ENCODE assay signal across 10 cellular contexts in the genomic region with DNA sequence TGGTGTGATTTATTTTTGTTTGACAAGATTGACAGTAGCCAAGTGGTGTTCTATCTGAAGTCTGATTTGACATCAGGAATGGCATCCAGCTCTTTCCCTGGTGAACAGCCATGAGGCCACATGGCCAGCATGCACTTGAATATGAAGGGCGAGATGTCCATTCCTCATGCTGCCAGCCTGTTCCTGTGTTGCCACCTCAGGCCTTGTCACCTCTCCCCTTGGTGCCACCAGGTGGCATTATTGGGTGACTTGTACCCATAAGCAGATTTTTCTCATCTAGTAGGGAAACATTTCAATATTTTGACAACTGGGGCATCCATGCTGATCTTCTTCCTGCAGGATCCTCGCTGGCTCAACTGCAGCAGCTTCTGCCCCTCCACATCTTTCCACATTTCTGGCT.
A peak's percentile ranks its signal among the peaks of the same experiment; 100 is the strongest.
DNase-seq lines count a peak whose midpoint lies in the region; ATAC-seq and FAIRE-seq lines count a peak whose summit lies in the region.
"Had no signal": no experiment of that assay in that cellular context is flagged by ENCODE, and none has a peak within 500 bp of the region (broad histone marks: within the 10 kb centered on the region; RNA-seq: fewer than 3 reads in every experiment).

No MANE protein-coding gene starts in this region.

- H3K4me3 Mint-ChIP-seq in CD4-positive, CD25-positive, alpha-beta regulatory T cell: no peak overlapping the region
- H3K4me3 Mint-ChIP-seq in T-cell (no peak overlapping the region), immature natural killer cell (no peak overlapping the region)
- H3K4me3 Mint-ChIP-seq: activated naive CD8-positive, alpha-beta T cell treated with anti-CD3 and anti-CD28 coated beads, Interleukin-2, amount 10 ng/mL, durations not matched to agents 7 days and 5 days; nephron progenitor cell had no signal

- no peak overlapping the region for H3K27ac ChIP-seq in CD4-positive, CD25-positive, alpha-beta regulatory T cell (ENCODE audit: insufficient read depth, low read length, poor library complexity, severe bottlenecking)

- H3K27ac Mint-ChIP-seq in CD4-positive, CD25-positive, alpha-beta regulatory T cell: no peak overlapping the region
- H3K27ac Mint-ChIP-seq in T-cell (no peak overlapping the region), immature natural killer cell (no peak overlapping the region)
- H3K27ac Mint-ChIP-seq: activated naive CD8-positive, alpha-beta T cell treated with anti-CD3 and anti-CD28 coated beads, Interleukin-2, amount 10 ng/mL, durations not matched to agents 7 days and 5 days; nephron progenitor cell had no signal

- H3K27me3 Mint-ChIP-seq in CD4-positive, CD25-positive, alpha-beta regulatory T cell: peaks cover 8% of the 10 kb centered on the region
- H3K27me3 Mint-ChIP-seq in T-cell (peaks cover under 1 to 2% of the 10 kb centered on the region in 2 donors), immature natural killer cell (ENCODE audit: low read depth in 3 of 3) (peaks cover 0 to 5% (median 0%) of the 10 kb centered on the region in 3 donors)

- no peaks in the 10 kb centered on the region for H3K36me3 Mint-ChIP-seq in CD4-positive, CD25-positive, alpha-beta regulatory T cell
- H3K36me3 Mint-ChIP-seq in T-cell (no peaks in the 10 kb centered on the region), immature natural killer cell (no peaks in the 10 kb centered on the region)
- H3K36me3 Mint-ChIP-seq: activated naive CD8-positive, alpha-beta T cell treated with anti-CD3 and anti-CD28 coated beads, Interleukin-2, amount 10 ng/mL, durations not matched to agents 7 days and 5 days had no signal

- peaks cover 2% of the 10 kb centered on the region for H3K27me3 ChIP-seq in CD4-positive, CD25-positive, alpha-beta regulatory T cell (ENCODE audit: control insufficient read depth, insufficient read depth, low read length)

- H3K4me1 ChIP-seq in CD4-positive, CD25-positive, alpha-beta regulatory T cell (ENCODE audit: control insufficient read depth, insufficient read depth, low read length, poor library complexity, severe bottlenecking): no peaks in the 10 kb centered on the region

- no peaks in the 10 kb centered on the region for H3K9me3 ChIP-seq in CD4-positive, CD25-positive, alpha-beta regulatory T cell (ENCODE audit: control insufficient read depth in 2 of 2, low read length in 2 of 2)

- DNase-seq in CD4-positive, CD25-positive, alpha-beta regulatory T cell: peak in 2 of 3 donors; percentile 33 to 48
- DNase-seq in HT-29 (ENCODE audit: low spot score) (peak; percentile 53), T-cell (peak in 18 of 34 experiments; percentile 15 to 50 (median 27)), immature natural killer cell (peak; percentile 35 to 48 (median 47)), RCC 7860 (ENCODE audit: low spot score) (no peak), C1 segment of cervical spinal cord (lab: John Stamatoyannopoulos, UW) (no peak), AG20443 (ENCODE audit: low spot score) (no peak)
- DNase-seq in activated CD4-positive, CD25-positive, alpha-beta regulatory T cell (lab: John Stamatoyannopoulos, UW): no peak
- DNase-seq: activated naive CD8-positive, alpha-beta T cell treated with anti-CD3 and anti-CD28 coated beads, Interleukin-2, amount 10 ng/mL, durations not matched to agents 7 days and 5 days; nephron progenitor cell had no signal

- H3K4me3 ChIP-seq in CD4-positive, CD25-positive, alpha-beta regulatory T cell (ENCODE audit: low read depth, low read length): no peak overlapping the region

- CTCF ChIA-PET in T-cell (lab: Charles Lee): interaction anchor here (0.7 to 2.7 kb wide), 5 partner anchors 8 to 578 kb away, joined by 3 to 18 read pairs (median 5); no protein-coding TSS in a partner anchor

- no peaks in the 10 kb centered on the region for H3K36me3 ChIP-seq in CD4-positive, CD25-positive, alpha-beta regulatory T cell (ENCODE audit: control insufficient read depth, insufficient read depth, low read length)

- FAIRE-seq in RCC 7860 (lab: Jason Lieb, UNC): no peak

- H3K9me3 Mint-ChIP-seq in CD4-positive, CD25-positive, alpha-beta regulatory T cell: peaks cover 0 to 1% (median 0%) of the 10 kb centered on the region in 7 donors
- H3K9me3 Mint-ChIP-seq in T-cell (no peaks in the 10 kb centered on the region), immature natural killer cell (no peaks in the 10 kb centered on the region)
- H3K9me3 Mint-ChIP-seq: activated naive CD8-positive, alpha-beta T cell treated with anti-CD3 and anti-CD28 coated beads, Interleukin-2, amount 10 ng/mL, durations not matched to agents 7 days and 5 days had no signal

- peak in 1 of 2 donors; percentile 44 for ATAC-seq in CD4-positive, CD25-positive, alpha-beta regulatory T cell (ENCODE audit: low read depth in 2 of 2)
- ATAC-seq in T-cell (replicated peaks in 1 of 4): peak in 2 of 4 experiments; percentile 40 to 47

- POLR2A ChIA-PET in T-cell (lab: Charles Lee): no interaction called here

- peaks cover 0 to 4% (median 0%) of the 10 kb centered on the region in 4 donors for H3K4me1 Mint-ChIP-seq in CD4-positive, CD25-positive, alpha-beta regulatory T cell
- H3K4me1 Mint-ChIP-seq in T-cell (no peaks in the 10 kb centered on the region), immature natural killer cell (no peaks in the 10 kb centered on the region)

Comparison
In these comparisons a context has a peak if more than half of its experiments do, and no peak if none do; other contexts are left out.
1. DNase-seq: peak in CD4-positive, CD25-positive, alpha-beta regulatory T cell (2 of 3), HT-29 (single experiment), T-cell (18 of 34) and immature natural killer cell (3 of 3); none in RCC 7860 (single experiment), activated CD4-positive, CD25-positive, alpha-beta regulatory T cell (0 of 4), C1 segment of cervical spinal cord (0 of 14) and AG20443 (single experiment).